ENCODE assay signal across 9 cellular contexts in the genomic region with DNA sequence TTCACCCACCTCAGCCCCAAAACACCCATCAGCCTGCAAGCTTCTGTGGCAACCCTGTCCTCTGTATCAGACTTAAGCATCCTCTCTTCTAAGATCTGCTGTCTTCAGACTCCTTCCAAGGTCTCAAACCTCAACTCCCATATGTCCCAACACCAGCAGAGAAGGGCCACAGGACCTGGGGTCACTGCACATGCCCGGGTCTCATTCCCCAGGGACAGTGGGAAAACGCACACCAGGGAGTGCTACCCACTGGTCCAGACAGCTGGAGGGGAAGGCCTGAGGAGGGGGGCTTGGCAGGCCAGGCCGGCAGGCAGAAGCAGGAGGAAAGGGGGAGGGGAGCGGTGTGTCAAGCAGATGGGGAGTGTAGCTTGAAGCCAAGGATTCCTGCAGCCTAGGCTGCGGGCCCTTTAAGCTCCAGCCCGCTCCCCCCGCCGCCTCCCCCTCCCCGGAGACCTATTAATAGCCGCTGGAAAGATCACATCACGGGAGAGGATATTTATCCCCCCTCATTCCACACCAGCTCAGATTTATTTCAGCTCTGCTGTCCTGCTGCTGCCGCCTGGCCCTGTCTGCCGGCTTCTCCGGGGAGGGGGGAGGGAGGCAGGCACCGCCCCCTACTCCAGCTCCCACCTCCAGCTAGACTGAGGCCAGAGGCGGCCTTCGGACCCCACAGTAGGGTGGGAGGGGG. TPM values are rescaled to one million over a fixed set of nuclear protein-coding genes. Genes with fewer than 3 reads are reported as not detected.
DNase-seq lines count a peak whose midpoint lies in the region; ATAC-seq and TF ChIP-seq lines count a peak whose summit lies in the region.
"Had no signal": no experiment of that assay in that cellular context is flagged by ENCODE, and none has a peak within 500 bp of the region (broad histone marks: within the 10 kb centered on the region; RNA-seq: fewer than 3 reads in every experiment).

No MANE protein-coding gene starts in this region.

- no peak overlapping the region for H3K4me3 ChIP-seq in CD4-positive, alpha-beta memory T cell (ENCODE audit: low read length in 2 of 2)
- H3K4me3 ChIP-seq in psoas muscle, result peak overlapping the region; percentile 64

- DNase-seq in CD4-positive, alpha-beta memory T cell, result peak in 1 of 5 donors; percentile 46
- peak; percentile 37 for DNase-seq in NCI-H1092 (lab: John Stamatoyannopoulos, UW)
- DNase-seq in anterior cingulate cortex (lab: John Stamatoyannopoulos, UW), result peak in 48 of 58 donors; percentile 26 to 75 (median 56)
- peak; percentile 90 for DNase-seq in hepatic stellate cell (ENCODE audit: low spot score)
- DNase-seq in psoas muscle, result peak; percentile 84 to 94
- no peak for DNase-seq in NCI-H748 (lab: John Stamatoyannopoulos, UW; ENCODE audit: unreplicated experiment)
- no peak for DNase-seq in activated T-cell treated with anti-CD3 and anti-CD28 coated beads, Interleukin-2, amount 50 U/mL, for 48 hours

- H3K4me1 Mint-ChIP-seq in CD4-positive, alpha-beta memory T cell, result peaks cover 38 to 65% (median 50%) of the 10 kb centered on the region in 4 donors

- no peaks in the 10 kb centered on the region for H3K27me3 Mint-ChIP-seq in CD4-positive, alpha-beta memory T cell

- POLR2A ChIA-PET in CD4-positive, alpha-beta memory T cell (lab: Charles Lee; ENCODE audit: partially characterized antibody), result interaction anchor here (0.9 to 2.2 kb wide), 5 partner anchors 37 to 148 kb away, joined by 3 to 13 read pairs (median 3); a partner anchor contains a TSS

- H3K36me3 Mint-ChIP-seq in CD4-positive, alpha-beta memory T cell, result peaks cover 16 to 53% of the 10 kb centered on the region in 2 donors

- TF ChIP-seq CTCF in psoas muscle (IDR thresholded peaks at IDR 0.05), result no peak

- no peaks in the 10 kb centered on the region for H3K9me3 Mint-ChIP-seq in CD4-positive, alpha-beta memory T cell

- 1 to 7% (median 4%) methylated on average over 12 to 17 of the region's 17 CpGs for WGBS in psoas muscle, 3 donors

- H3K27ac ChIP-seq in CD4-positive, alpha-beta memory T cell (ENCODE audit: low read depth, low read length), result peak overlapping the region; percentile 99
- H3K27ac ChIP-seq in psoas muscle, result peak overlapping the region; percentile 98
- H3K27ac ChIP-seq: KMS-11 had no signal

- no peaks in the 10 kb centered on the region for H3K27me3 ChIP-seq in CD4-positive, alpha-beta memory T cell (ENCODE audit: insufficient read depth, low read length)
- H3K27me3 ChIP-seq in psoas muscle (ENCODE audit: insufficient read depth in 3 of 3, low read length in 2 of 3), result no peaks in the 10 kb centered on the region

- H3K9me3 ChIP-seq in CD4-positive, alpha-beta memory T cell (ENCODE audit: control insufficient read depth in 1 of 2, low read length in 2 of 2), result no peaks in the 10 kb centered on the region
- H3K9me3 ChIP-seq in psoas muscle, result no peaks in the 10 kb centered on the region

- intact Hi-C loops in CD4-positive, alpha-beta memory T cell (cut with micrococcal nuclease), result no loop called here
- intact Hi-C loops in psoas muscle (cut with DNase I), result loop anchor here in 1 of 2 donors (10.0 kb wide), 1 partner anchor 106 kb away; a partner anchor contains a TSS

- peak overlapping the region; percentile 80 to 95 (median 91) for H3K27ac Mint-ChIP-seq in CD4-positive, alpha-beta memory T cell

- CTCF ChIA-PET in CD4-positive, alpha-beta memory T cell (lab: Charles Lee; ENCODE audit: partially characterized antibody), result interaction anchor here (0.7 to 8.5 kb wide), 6 partner anchors 17 to 119 kb away, joined by 3 to 63 read pairs (median 3); a partner anchor contains a TSS

- H3K4me1 ChIP-seq in CD4-positive, alpha-beta memory T cell (ENCODE audit: insufficient read depth, low read length), result peaks cover 71% of the 10 kb centered on the region
- H3K4me1 ChIP-seq in psoas muscle, result peaks cover 65% of the 10 kb centered on the region

- H3K36me3 ChIP-seq in CD4-positive, alpha-beta memory T cell (ENCODE audit: insufficient read depth, low read length), result peaks cover 32% of the 10 kb centered on the region
- peaks cover 0 to 42% of the 10 kb centered on the region in 2 donors for H3K36me3 ChIP-seq in psoas muscle (ENCODE audit: insufficient read depth in 1 of 2, low read depth in 1 of 2)

- ATAC-seq in psoas muscle (peak; percentile 59 to 64 (median 60)), GM18868 (IDR thresholded peaks at IDR 0.05; ENCODE audit: unreplicated experiment) (no peak)

- H3K4me3 Mint-ChIP-seq in CD4-positive, alpha-beta memory T cell, result peak overlapping the region in 6 of 8 donors; percentile 11 to 76 (median 58)

RNA-seq across cellular contexts. Expression of a gene that starts 16.7 kb away (rescaled TPM):
- total RNA-seq in CD4-positive, alpha-beta memory T cell, result 100 to 1,000 TPM; 216 to 232 TPM
- polyA plus RNA-seq in CD4-positive, alpha-beta memory T cell, result 10 to 100 TPM in 1 of 2 donors, under 1 TPM in 1; 0.45 to 10.9 TPM
- total RNA-seq in psoas muscle, result 100 to 1,000 TPM in 1 of 4 donors, 10 to 100 TPM in 3; 52.4 to 124 (median 68.0) TPM
- 10 to 100 TPM in 1 of 3 donors, 1 to 10 TPM in 2; 8.1 to 31.2 (median 8.6) TPM for polyA plus RNA-seq in psoas muscle

RNA-seq across cellular contexts. Expression of a gene that starts 25.4 kb away (rescaled TPM):
- total RNA-seq in CD4-positive, alpha-beta memory T cell, result 10 to 100 TPM; 21.1 to 21.5 TPM
- polyA plus RNA-seq in CD4-positive, alpha-beta memory T cell, result 10 to 100 TPM in 1 of 2 donors, 1 to 10 TPM in 1; 7.9 to 18.2 TPM
- under 1 TPM in 1 of 4 donors, not detected in 3; 0.17 TPM for total RNA-seq in psoas muscle
- polyA plus RNA-seq in psoas muscle, result under 1 TPM; 0.14 to 0.25 (median 0.21) TPM

RNA-seq across cellular contexts. Expression of a gene that starts 47.0 kb away (rescaled TPM):
- total RNA-seq in CD4-positive, alpha-beta memory T cell, result not detected
- polyA plus RNA-seq in CD4-positive, alpha-beta memory T cell, result not detected
- not detected for total RNA-seq in psoas muscle
- polyA plus RNA-seq in psoas muscle, result under 1 TPM in 1 of 3 donors, not detected in 2; 0.23 TPM

Comparison
In these comparisons a context has a peak if more than half of its experiments do, and no peak if none do; other contexts are left out.
1. DNase-seq: peak in NCI-H1092 (single experiment), anterior cingulate cortex (48 of 58), hepatic stellate cell (single experiment) and psoas muscle (2 of 2); none in NCI-H748 (single experiment) and activated T-cell treated with anti-CD3 and anti-CD28 coated beads, Interleukin-2, amount 50 U/mL, for 48 hours (0 of 2).
2. RNA of a gene that starts 25.4 kb away (total RNA-seq): 21.1 to 21.5 TPM in CD4-positive, alpha-beta memory T cell; 0.17 TPM in psoas muscle; every median in the first group is over 10 times any median in the second.